8 cellular contexts compared by ENCODE assay signal in genomic region chr20:8853805-8854338, GRCh38.
A peak's percentile ranks its signal among the peaks of the same experiment; 100 is the strongest.
DNase-seq lines count a peak whose midpoint lies in the region; ATAC-seq lines count a peak whose summit lies in the region.

No MANE protein-coding gene starts in this region.

- peak overlapping the region; percentile 23 for H3K4me3 ChIP-seq in skeletal muscle satellite cell (ENCODE audit: low read length)

- H3K36me3 ChIP-seq in skeletal muscle satellite cell (ENCODE audit: insufficient read depth, low read length), result no peaks in the 10 kb centered on the region

- H3K4me1 ChIP-seq in skeletal muscle satellite cell (ENCODE audit: control insufficient read depth, insufficient read depth, low read length), result peaks cover 27% of the 10 kb centered on the region

- H3K9me3 ChIP-seq in skeletal muscle satellite cell (replicated peaks; ENCODE audit: low read length), result no peaks in the 10 kb centered on the region

- DNase-seq in DMS153 (lab: John Stamatoyannopoulos, UW) (peak; percentile 66), NCI-H524 (lab: John Stamatoyannopoulos, UW) (peak; percentile 45 to 89), astrocyte of the hippocampus (ENCODE audit: low read depth, low spot score) (peak; percentile 89), iPS DF 19.7 (ENCODE audit: low read depth, low spot score) (peak; percentile 50)
- no peak for DNase-seq in activated CD8-positive, alpha-beta memory T cell treated with anti-CD3 and anti-CD28 coated beads, Interleukin-2, amount 50 U/mL, for 4 hours

- ATAC-seq in GM19452 (IDR thresholded peaks at IDR 0.05; ENCODE audit: unreplicated experiment), result peak; percentile 88
- peak; percentile 53 for ATAC-seq in HG03558 (IDR thresholded peaks at IDR 0.05; ENCODE audit: extremely low read depth, unreplicated experiment)

- peak overlapping the region; percentile 66 for H3K4me2 ChIP-seq in skeletal muscle satellite cell (ENCODE audit: low read length)

- no peaks in the 10 kb centered on the region for H3K27me3 ChIP-seq in skeletal muscle satellite cell (ENCODE audit: control insufficient read depth, insufficient read depth, low read length)

- peak overlapping the region; percentile 66 for H3K9ac ChIP-seq in skeletal muscle satellite cell (ENCODE audit: low read depth, low read length)
